In the genomic region with DNA sequence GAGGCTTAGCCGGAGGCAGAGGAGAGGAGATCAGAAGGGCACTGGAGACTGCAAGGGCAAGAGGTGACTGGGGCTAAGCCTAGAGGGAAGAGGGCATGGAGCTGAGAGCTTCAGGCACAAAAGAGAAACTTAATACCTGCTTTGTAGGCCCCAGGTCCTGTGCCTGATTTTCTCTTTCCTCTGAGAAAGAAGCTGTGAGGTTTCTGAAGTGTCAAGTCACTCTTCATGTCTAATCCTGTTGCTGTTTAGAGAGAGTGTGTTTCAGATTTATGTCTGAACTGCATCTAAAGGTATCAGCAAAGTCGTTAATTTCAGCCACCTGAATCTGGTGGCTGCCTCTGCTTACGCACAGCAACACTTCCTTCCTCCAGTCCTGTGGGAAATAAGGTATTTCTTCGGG, we compare ENCODE assay signal across 11 cellular contexts.
DNase-seq lines count a peak whose midpoint lies in the region; ATAC-seq and TF ChIP-seq lines count a peak whose summit lies in the region.
"Had no signal": no experiment of that assay in that cellular context is flagged by ENCODE, and none has a peak within 500 bp of the region (broad histone marks: within the 10 kb centered on the region; RNA-seq: fewer than 3 reads in every experiment).

No MANE protein-coding gene starts in this region.

- WGBS in esophagus squamous epithelium, 2 donors: 31 to 36% methylated on average over 4 of the region's 4 CpGs
- WGBS in stomach, 5 donors: 43 to 61% (median 55%) methylated on average over 4 of the region's 4 CpGs

- no peaks in the 10 kb centered on the region for H3K27me3 Mint-ChIP-seq in activated CD4-positive, alpha-beta T cell treated with anti-CD3 and anti-CD28 coated beads, Interleukin-2, amount 10 ng/mL, durations not matched to agents 7 days and 5 days

- H3K4me2 ChIP-seq in PC-3 (ENCODE audit: low read length): no peak overlapping the region

- no peaks in the 10 kb centered on the region for H3K9me2 ChIP-seq in PC-3 (replicated peaks; ENCODE audit: low read length)

- no peak overlapping the region for H3K4me3 Mint-ChIP-seq in activated CD4-positive, alpha-beta T cell treated with anti-CD3 and anti-CD28 coated beads, Interleukin-2, amount 10 ng/mL, durations not matched to agents 7 days and 5 days

- H3K4me3 ChIP-seq in PC-3 (ENCODE audit: low read length): no peak overlapping the region
- no peak overlapping the region for H3K4me3 ChIP-seq in esophagus squamous epithelium
- H3K4me3 ChIP-seq in stomach: no peak overlapping the region

- H3K79me2 ChIP-seq in PC-3 (ENCODE audit: low read length): no peaks in the 10 kb centered on the region

- H3K27ac ChIP-seq in PC-3 (ENCODE audit: low read length) (no peak overlapping the region), esophagus squamous epithelium (peak overlapping the region in 3 of 4 donors; percentile 7 to 53 (median 23)), stomach (peak overlapping the region in 3 of 5 donors; percentile 24 to 78 (median 43))

- no peak overlapping the region for H3K9ac ChIP-seq in PC-3 (ENCODE audit: low read length)

- no peak for TF ChIP-seq CTCF in PC-3 (conservative IDR thresholded peaks at IDR 0.05; ENCODE audit: low read depth, low read length)
- no peak for TF ChIP-seq CTCF in esophagus squamous epithelium (IDR thresholded peaks at IDR 0.05)
- TF ChIP-seq CTCF in stomach (IDR thresholded peaks at IDR 0.05): no peak

- H3K9me3 Mint-ChIP-seq in activated CD4-positive, alpha-beta T cell treated with anti-CD3 and anti-CD28 coated beads, Interleukin-2, amount 10 ng/mL, durations not matched to agents 7 days and 5 days: peaks cover 3% of the 10 kb centered on the region

- H3K27me3 ChIP-seq in PC-3 (ENCODE audit: low read length) (no peaks in the 10 kb centered on the region), esophagus squamous epithelium (no peaks in the 10 kb centered on the region), stomach (no peaks in the 10 kb centered on the region)

- ATAC-seq in PC-3 (no peak), HG02870 (IDR thresholded peaks at IDR 0.05; ENCODE audit: unreplicated experiment) (no peak), HG03045 (IDR thresholded peaks at IDR 0.05; ENCODE audit: unreplicated experiment) (no peak)

- BruUV-seq in PC-3 (replicated peaks; lab: Mats Ljungman, UMichigan): no TSS peak

- peak overlapping the region; percentile 51 for H3K27ac Mint-ChIP-seq in activated CD4-positive, alpha-beta T cell treated with anti-CD3 and anti-CD28 coated beads, Interleukin-2, amount 10 ng/mL, durations not matched to agents 7 days and 5 days

- no peaks in the 10 kb centered on the region for H3K36me3 ChIP-seq in PC-3 (ENCODE audit: low read depth, low read length)
- H3K36me3 ChIP-seq in esophagus squamous epithelium: no peaks in the 10 kb centered on the region
- H3K36me3 ChIP-seq in stomach: no peaks in the 10 kb centered on the region

- intact Hi-C loops in PC-3 (cut with micrococcal nuclease): no loop called here
- intact Hi-C loops in esophagus squamous epithelium (cut with DNase I): no loop called here
- intact Hi-C loops in stomach (cut with DNase I; ENCODE audit: low total_unique reads): no loop called here

- POLR2A ChIA-PET in activated CD4-positive, alpha-beta T cell treated with anti-CD3 and anti-CD28 coated beads, Interleukin-2, amount 10 ng/mL, durations not matched to agents 7 days and 5 days (lab: Charles Lee): interaction anchor here (0.6 kb wide), 1 partner anchor 15 kb away, joined by 3 read pairs; no protein-coding TSS in a partner anchor
- POLR2A ChIA-PET in PC-3 (lab: Charles Lee; ENCODE audit: unreplicated experiment): no interaction called here

- peaks cover 8% of the 10 kb centered on the region for H3K4me1 Mint-ChIP-seq in activated CD4-positive, alpha-beta T cell treated with anti-CD3 and anti-CD28 coated beads, Interleukin-2, amount 10 ng/mL, durations not matched to agents 7 days and 5 days

- H3F3A ChIP-seq in PC-3 (ENCODE audit: low read length, unreplicated experiment): no peaks in the 10 kb centered on the region

- TF ChIP-seq EP300 in stomach (IDR thresholded peaks at IDR 0.05): no peak

- H3K9me3 ChIP-seq in PC-3 (ENCODE audit: low read length) (no peaks in the 10 kb centered on the region), esophagus squamous epithelium (no peaks in the 10 kb centered on the region), stomach (no peaks in the 10 kb centered on the region)

- DNase-seq in activated CD4-positive, alpha-beta T cell treated with anti-CD3 and anti-CD28 coated beads, Interleukin-2, amount 10 ng/mL, durations not matched to agents 7 days and 5 days: no peak
- DNase-seq in activated CD4-positive, alpha-beta T cell treated with anti-CD3 and anti-CD28 coated beads, Interleukin-2, amount 50 U/mL, for 1 hour: no peak
- DNase-seq in PC-3 (no peak), esophagus squamous epithelium (lab: John Stamatoyannopoulos, UW) (no peak), stomach (no peak), inferior parietal cortex (ENCODE audit: extremely low spot score) (no peak)
- DNase-seq: activated effector memory CD4-positive, alpha-beta T cell treated with anti-CD3 and anti-CD28 coated beads, Interleukin-2, amount 50 U/mL, for 16 hours; GDM1; NCI-H510A had no signal

- peaks cover 20% of the 10 kb centered on the region for H3K4me1 ChIP-seq in PC-3 (ENCODE audit: insufficient read depth, low read length)
- H3K4me1 ChIP-seq in esophagus squamous epithelium: peaks cover 0 to 20% (median 10%) of the 10 kb centered on the region in 3 donors
- H3K4me1 ChIP-seq in stomach: peaks cover 11 to 46% (median 25%) of the 10 kb centered on the region in 4 donors

- TF ChIP-seq POLR2A in esophagus squamous epithelium (IDR thresholded peaks at IDR 0.05) (no peak), stomach (IDR thresholded peaks at IDR 0.05) (no peak)

- CTCF ChIA-PET in activated CD4-positive, alpha-beta T cell treated with anti-CD3 and anti-CD28 coated beads, Interleukin-2, amount 10 ng/mL, durations not matched to agents 7 days and 5 days (lab: Charles Lee): interaction anchor here (1.3 kb wide), 1 partner anchor 15 kb away, joined by 3 read pairs; no protein-coding TSS in a partner anchor
- CTCF ChIA-PET in PC-3 (lab: Charles Lee): no interaction called here

- H4K20me1 ChIP-seq in PC-3 (ENCODE audit: low read length): no peaks in the 10 kb centered on the region

- H3K36me3 Mint-ChIP-seq in activated CD4-positive, alpha-beta T cell treated with anti-CD3 and anti-CD28 coated beads, Interleukin-2, amount 10 ng/mL, durations not matched to agents 7 days and 5 days (ENCODE audit: low read depth): peaks cover 3% of the 10 kb centered on the region

- H2AFZ ChIP-seq in PC-3 (ENCODE audit: low read length): peak overlapping the region; percentile 52
